In genomic region chr13:44575035-44575434, GRCh38 we compare ENCODE assay signal across 8 cellular contexts. TPM values are rescaled to one million over a fixed set of nuclear protein-coding genes. Genes with fewer than 3 reads are reported as not detected.
DNase-seq lines count a peak whose midpoint lies in the region; FAIRE-seq and TF ChIP-seq lines count a peak whose summit lies in the region.

No MANE protein-coding gene starts in this region.

- H3K4me3 ChIP-seq in fibroblast of villous mesenchyme (ENCODE audit: low read depth, low read length) (peak overlapping the region; percentile 86), skeletal muscle cell (ENCODE audit: low read depth, low read length) (peak overlapping the region; percentile 77)

- no peak for TF ChIP-seq POLR2A in GM12891 (IDR thresholded peaks at IDR 0.05; ENCODE audit: low read depth, low read length)

- no peak for TF ChIP-seq CTCF in VCaP (conservative IDR thresholded peaks at IDR 0.05)
- no peak for TF ChIP-seq CTCF in fibroblast of villous mesenchyme (IDR thresholded peaks at IDR 0.05; ENCODE audit: insufficient read depth, low read depth, low read length)

- no peak for DNase-seq in GM12891 (ENCODE audit: insufficient read length, low spot score)
- no peak for DNase-seq in fibroblast of villous mesenchyme (ENCODE audit: low read depth)
- DNase-seq in skeletal muscle cell (ENCODE audit: low read depth) = no peak
- no peak for DNase-seq in glomerular visceral epithelial cell (ENCODE audit: extremely low spot score)
- DNase-seq in UCSD-AML1 (lab: John Stamatoyannopoulos, UW; ENCODE audit: unreplicated experiment) = no peak
- DNase-seq in stimulated activated CD4-positive, alpha-beta T cell treated with anti-CD3 and anti-CD28 coated beads, Interleukin-4, amount 100 ng/mL, for 24 hours = no peak
- no peak for DNase-seq in HuH-7 (ENCODE audit: low spot score)

- FAIRE-seq in GM12891 (lab: Jason Lieb, UNC) = peak; percentile 41

- H3K27ac ChIP-seq in VCaP = peak overlapping the region; percentile 99

TF ChIP-seq in GM12891, 5 proteins besides CTCF, POLR2A, EP300 and RAD21:
- TF ChIP-seq TAF1 (IDR thresholded peaks at IDR 0.05; ENCODE audit: low read depth, low read length) (no peak), SPI1 (IDR thresholded peaks at IDR 0.05; ENCODE audit: low read depth, low read length) (no peak), POU2F2 (IDR thresholded peaks at IDR 0.05; ENCODE audit: low read depth, low read length) (no peak)
TF ChIP-seq in GM12891: peak in this region for 0.

RNA-seq across cellular contexts. Expression of gene TSC22D1, which starts 1.1 kb away (rescaled TPM):
- 1.7 TPM for polyA plus RNA-seq in GM12891 (2012; ENCODE audit: low read depth, missing spikeins)
- total RNA-seq in fibroblast of villous mesenchyme = 54.4 and 54.8 TPM in 2 replicates
